ENCODE assay signal across 5 cellular contexts in genomic region chr21:10359120-10359519, GRCh38.
DNase-seq lines count a peak whose midpoint lies in the region; ATAC-seq, FAIRE-seq and TF ChIP-seq lines count a peak whose summit lies in the region.
"Not testable (repeated sequence)": the region's sequence is repeated elsewhere in the genome, so short reads cannot be mapped to it uniquely, and the experiment has no call there.

No MANE protein-coding gene starts in this region.

- CTCF ChIA-PET in PC-3 (lab: Charles Lee); HepG2 (lab: Yijun Ruan, JAX; ENCODE audit: low intra/inter-chr PET ratio, low total read pairs): not testable (repeated sequence)

- FAIRE-seq in HepG2 (lab: Jason Lieb, UNC): not testable (repeated sequence)

- H4K20me1 ChIP-seq in PC-3 (ENCODE audit: low read length); HepG2 (ENCODE audit: insufficient read depth, low read length): not testable (repeated sequence)

- BruUV-seq in PC-3 (replicated peaks; lab: Mats Ljungman, UMichigan); HepG2 (replicated peaks; lab: Mats Ljungman, UMichigan): not testable (repeated sequence)

- H3K79me2 ChIP-seq in PC-3 (ENCODE audit: low read length); HepG2 (ENCODE audit: insufficient read depth, low read length): not testable (repeated sequence)

- H3K4me1 ChIP-seq in PC-3 (ENCODE audit: insufficient read depth, low read length); endodermal cell (ENCODE audit: control insufficient read depth, insufficient read depth, low read length); HepG2 (ENCODE audit: insufficient read depth, low read length): not testable (repeated sequence)

- not testable (repeated sequence) for H3K36me3 ChIP-seq in PC-3 (ENCODE audit: low read depth, low read length); endodermal cell (ENCODE audit: control insufficient read depth, insufficient read depth, low read length); HepG2 (replicated peaks in 1 of 2; ENCODE audit: control insufficient read depth in 1 of 2, insufficient read depth in 2 of 2, low read length in 2 of 2)

- not testable (repeated sequence) for ATAC-seq in PC-3, HepG2

- not testable (repeated sequence) for H3K4me1 Mint-ChIP-seq in endodermal cell

- WGBS in endodermal cell (ENCODE audit: insufficient coverage in 1 of 2, insufficient read length in 1 of 2), 2 experiments: 82 to 93% methylated on average over 1 of the region's 2 CpGs
- 10% methylated on average over 2 of the region's 2 CpGs for WGBS in HepG2 (ENCODE audit: low lambda C conversion rate)

- not testable (repeated sequence) for H3K27ac Mint-ChIP-seq in endodermal cell

- not testable (repeated sequence) for H3K27me3 Mint-ChIP-seq in endodermal cell (ENCODE audit: insufficient read depth)

- peaks cover 45% of the 10 kb centered on the region for H3K9me3 ChIP-seq in PC-3 (ENCODE audit: low read length)
- H3K9me3 ChIP-seq in endodermal cell (ENCODE audit: control insufficient read depth, low read length): peaks cover 79% of the 10 kb centered on the region
- H3K9me3 ChIP-seq in HepG2 (ENCODE audit: low read length): peaks cover 87% of the 10 kb centered on the region

- H3K9ac ChIP-seq in PC-3 (ENCODE audit: low read length); endodermal cell (ENCODE audit: extremely low read depth, low read length, poor library complexity, severe bottlenecking); HepG2 (ENCODE audit: insufficient read depth, low read depth, low read length): not testable (repeated sequence)

- H2AFZ ChIP-seq in PC-3 (ENCODE audit: low read length); HepG2 (ENCODE audit: low read length): not testable (repeated sequence)

- POLR2A ChIA-PET in PC-3 (lab: Charles Lee; ENCODE audit: unreplicated experiment); HepG2 (lab: Yijun Ruan, JAX): not testable (repeated sequence)

- intact Hi-C loops in PC-3 (cut with micrococcal nuclease); HepG2 (cut with micrococcal nuclease; ENCODE audit: unreplicated experiment): not testable (repeated sequence)

- H3K27me3 ChIP-seq in PC-3 (ENCODE audit: low read length); endodermal cell (ENCODE audit: control insufficient read depth, insufficient read depth, low read length, poor library complexity, severe bottlenecking); HepG2 (ENCODE audit: control insufficient read depth in 1 of 2, insufficient read depth in 2 of 2, low read length in 2 of 2): not testable (repeated sequence)

- H3K9me2 ChIP-seq in PC-3 (replicated peaks; ENCODE audit: low read length): not testable (repeated sequence)

- DNase-seq in LNCaP clone FGC (ENCODE audit: low read depth); endodermal cell; HepG2 (ENCODE audit: low spot score): not testable (repeated sequence)
- peak; percentile 1 for DNase-seq in PC-3
- peak; percentile 4 for DNase-seq in medulla oblongata (ENCODE audit: extremely low spot score)

- TF ChIP-seq EP300 in HepG2 (IDR thresholded peaks at IDR 0.05; ENCODE audit: low read depth in 2 of 2, low read length in 2 of 2); HepG2 (CRISPR knock-in tag; IDR thresholded peaks at IDR 0.05; ENCODE audit: borderline replicate concordance): not testable (repeated sequence)

- TF ChIP-seq POLR2A in HepG2 (IDR thresholded peaks at IDR 0.05; ENCODE audit: insufficient read depth in 1 of 2, low read depth in 2 of 2, low read length in 2 of 2): not testable (repeated sequence)

- TF ChIP-seq CTCF in LNCaP clone FGC (IDR thresholded peaks at IDR 0.05; ENCODE audit: control insufficient read depth, extremely low read depth, insufficient read depth): 0 out of 2 replicates have a peak, but pooled peaks have one; percentile 2
- TF ChIP-seq CTCF in PC-3 (conservative IDR thresholded peaks at IDR 0.05; ENCODE audit: low read depth, low read length); endodermal cell (conservative IDR thresholded peaks at IDR 0.05); HepG2 (CRISPR knock-in tag; IDR thresholded peaks at IDR 0.05): not testable (repeated sequence)

- not testable (repeated sequence) for TF ChIP-seq RAD21 in HepG2 (CRISPR knock-in tag; IDR thresholded peaks at IDR 0.05)

- not testable (repeated sequence) for H3K4me3 Mint-ChIP-seq in endodermal cell

- not testable (repeated sequence) for H3K36me3 Mint-ChIP-seq in endodermal cell (ENCODE audit: low read depth)

- not testable (repeated sequence) for H3K27ac ChIP-seq in PC-3 (ENCODE audit: low read length); endodermal cell (ENCODE audit: low read depth, low read length); HepG2 (ENCODE audit: extremely low read length, insufficient read depth, low read length)

- not testable (repeated sequence) for H3F3A ChIP-seq in PC-3 (ENCODE audit: low read length, unreplicated experiment)

- H3K9me3 Mint-ChIP-seq in endodermal cell: peaks cover 88% of the 10 kb centered on the region

- in situ Hi-C loops in HepG2 (cut with HindIII; ENCODE audit: extremely low pct_ligation_motif_present, low pct_unique_long_range_greater_than_20kb): not testable (repeated sequence)

- not testable (repeated sequence) for H3K4me3 ChIP-seq in LNCaP clone FGC (ENCODE audit: low read depth, low read length); PC-3 (ENCODE audit: low read length); HepG2 (replicated peaks in 1 of 3; ENCODE audit: insufficient read depth in 1 of 3, low read depth in 2 of 3, low read length in 3 of 3)
- H3K4me3 ChIP-seq in endodermal cell (ENCODE audit: low read length): peak overlapping the region; percentile 1

- not testable (repeated sequence) for H3K4me2 ChIP-seq in PC-3 (ENCODE audit: low read length); HepG2 (ENCODE audit: low read depth, low read length)

TF ChIP-seq in HepG2, 621 proteins besides CTCF, POLR2A, EP300 and RAD21:
- 0 out of 2 replicates have a peak, but pooled peaks have one; percentile 47 for TF ChIP-seq TCF12 (IDR thresholded peaks at IDR 0.05)
- TF ChIP-seq TCF12 (CRISPR knock-in tag; IDR thresholded peaks at IDR 0.05): not testable (repeated sequence)
